ENCODE assay signal across 18 cellular contexts in genomic region chr3:186467969-186468368, GRCh38.
DNase-seq lines count a peak whose midpoint lies in the region; TF ChIP-seq lines count a peak whose summit lies in the region.
"Had no signal": no experiment of that assay in that cellular context is flagged by ENCODE, and none has a peak within 500 bp of the region (broad histone marks: within the 10 kb centered on the region; RNA-seq: fewer than 3 reads in every experiment).

No MANE protein-coding gene starts in this region.

- no peak overlapping the region for H3K9ac ChIP-seq in neural progenitor cell

- peaks cover 8% of the 10 kb centered on the region for H3K27me3 Mint-ChIP-seq in Caco-2 (ENCODE audit: insufficient read depth, unreplicated experiment)
- H3K27me3 Mint-ChIP-seq in neural progenitor cell (ENCODE audit: insufficient read depth, low read depth) = peaks cover 3% of the 10 kb centered on the region

- DNase-seq in Caco-2 (peak; percentile 41 to 51), ELF-1 (ENCODE audit: low read depth, low spot score) (peak; percentile 15), WERI-Rb-1 (peak; percentile 64), neural progenitor cell (ENCODE audit: low spot score) (no peak), OCI-M1 (lab: John Stamatoyannopoulos, UW) (no peak), GM20000 (ENCODE audit: low spot score) (no peak), NCI-H524 treated with DMSO at 0.1 percent for 48 hours (lab: John Stamatoyannopoulos, UW) (no peak)
- DNase-seq: ACHN; BE2C; C1 segment of cervical spinal cord; CD4-positive, CD25-positive, alpha-beta regulatory T cell; CD8-positive, alpha-beta memory T cell; COR-L47; DMS79 treated with DMSO at 0.1 percent for 48 hours; GOT3; H7; HFFc6; KG1 had no signal

- H3K9me3 ChIP-seq in Caco-2 (no peaks in the 10 kb centered on the region), WERI-Rb-1 (ENCODE audit: severe bottlenecking) (no peaks in the 10 kb centered on the region), neural progenitor cell (ENCODE audit: low read depth) (no peaks in the 10 kb centered on the region)
- H3K9me3 ChIP-seq: BE2C had no signal

- H3K27ac ChIP-seq in WERI-Rb-1 (no peak overlapping the region), neural progenitor cell (no peak overlapping the region)

- no peaks in the 10 kb centered on the region for H3F3A ChIP-seq in neural progenitor cell (ENCODE audit: low read depth)

- POLR2A ChIA-PET in Caco-2 (lab: Charles Lee) = no interaction called here

- no peak overlapping the region for H3K4me3 Mint-ChIP-seq in Caco-2 (ENCODE audit: unreplicated experiment)
- no peak overlapping the region for H3K4me3 Mint-ChIP-seq in neural progenitor cell
- H3K4me3 Mint-ChIP-seq: CD4-positive, CD25-positive, alpha-beta regulatory T cell; CD8-positive, alpha-beta memory T cell; HFFc6 had no signal

- intact Hi-C loops in Caco-2 (cut with micrococcal nuclease; ENCODE audit: unreplicated experiment) = loop anchor here (5.0 kb wide), 1 partner anchor 44 kb away; no protein-coding TSS in a partner anchor

- CTCF ChIA-PET in Caco-2 (lab: Charles Lee) = no interaction called here

- TF ChIP-seq CTCF in Caco-2 (IDR thresholded peaks at IDR 0.05; ENCODE audit: insufficient read depth in 1 of 2, low read depth in 1 of 2, low read length in 1 of 2, severe bottlenecking in 1 of 2, unreplicated experiment in 1 of 2) = no peak
- no peak for TF ChIP-seq CTCF in WERI-Rb-1 (IDR thresholded peaks at IDR 0.05; ENCODE audit: low read depth, low read length)
- no peak for TF ChIP-seq CTCF in neural progenitor cell (IDR thresholded peaks at IDR 0.05)
- TF ChIP-seq CTCF in GM20000 (IDR thresholded peaks at IDR 0.05; ENCODE audit: extremely low read depth, missing control alignments) = no peak

- H3K4me3 ChIP-seq in Caco-2 (ENCODE audit: low read depth, low read length) = no peak overlapping the region
- no peak overlapping the region for H3K4me3 ChIP-seq in WERI-Rb-1 (ENCODE audit: low read depth, low read length)
- no peak overlapping the region for H3K4me3 ChIP-seq in neural progenitor cell

- H3K4me2 ChIP-seq in neural progenitor cell = no peak overlapping the region

- H3K36me3 Mint-ChIP-seq in Caco-2 (ENCODE audit: insufficient read depth, unreplicated experiment) (no peaks in the 10 kb centered on the region), neural progenitor cell (no peaks in the 10 kb centered on the region)
- H3K36me3 Mint-ChIP-seq: CD4-positive, CD25-positive, alpha-beta regulatory T cell; CD8-positive, alpha-beta memory T cell had no signal

- H3K27ac Mint-ChIP-seq in Caco-2 (ENCODE audit: unreplicated experiment) = no peak overlapping the region
- H3K27ac Mint-ChIP-seq in neural progenitor cell = peak overlapping the region; percentile 51
- H3K27ac Mint-ChIP-seq: CD4-positive, CD25-positive, alpha-beta regulatory T cell; CD8-positive, alpha-beta memory T cell; HFFc6 had no signal

- no peaks in the 10 kb centered on the region for H4K20me1 ChIP-seq in neural progenitor cell (ENCODE audit: low read depth)

- H3K27me3 ChIP-seq in Caco-2 (replicated peaks; ENCODE audit: control insufficient read depth, insufficient read depth, low read length) = no peaks in the 10 kb centered on the region
- H3K27me3 ChIP-seq in WERI-Rb-1 (ENCODE audit: insufficient read depth, low read depth, severe bottlenecking) = peaks cover 4% of the 10 kb centered on the region
- no peaks in the 10 kb centered on the region for H3K27me3 ChIP-seq in neural progenitor cell
- H3K27me3 ChIP-seq: BE2C had no signal

- BruUV-seq in Caco-2 (replicated peaks; lab: Mats Ljungman, UMichigan) = no TSS peak

- H3K4me1 ChIP-seq in Caco-2 (peaks cover 8% of the 10 kb centered on the region; the same call in 1 of the 2 replicates), neural progenitor cell (peaks cover 18% of the 10 kb centered on the region)

- H3K36me3 ChIP-seq in Caco-2 (ENCODE audit: control insufficient read depth, insufficient read depth, low read length) (no peaks in the 10 kb centered on the region), WERI-Rb-1 (no peaks in the 10 kb centered on the region), neural progenitor cell (no peaks in the 10 kb centered on the region)
- H3K36me3 ChIP-seq: BE2C had no signal

- no peaks in the 10 kb centered on the region for H3K79me2 ChIP-seq in neural progenitor cell (ENCODE audit: low read depth)

- H3K4me1 Mint-ChIP-seq in Caco-2 (ENCODE audit: low read depth, unreplicated experiment) (peaks cover 28% of the 10 kb centered on the region), neural progenitor cell (peaks cover 31% of the 10 kb centered on the region)
- H3K4me1 Mint-ChIP-seq: CD4-positive, CD25-positive, alpha-beta regulatory T cell had no signal

- no peaks in the 10 kb centered on the region for H3K9me3 Mint-ChIP-seq in Caco-2 (ENCODE audit: unreplicated experiment)
- H3K9me3 Mint-ChIP-seq in neural progenitor cell = no peaks in the 10 kb centered on the region
- H3K9me3 Mint-ChIP-seq: CD8-positive, alpha-beta memory T cell; HFFc6 had no signal

- H2AFZ ChIP-seq in neural progenitor cell (replicated peaks) = no peak overlapping the region

Comparison
In these comparisons a context has a peak if more than half of its experiments do, and no peak if none do; other contexts are left out.
1. DNase-seq: peak in Caco-2 (2 of 2), ELF-1 (single experiment) and WERI-Rb-1 (single experiment); none in neural progenitor cell (single experiment), OCI-M1 (single experiment), GM20000 (single experiment) and NCI-H524 treated with DMSO at 0.1 percent for 48 hours (single experiment).